7 cellular contexts compared by ENCODE assay signal in the genomic region with DNA sequence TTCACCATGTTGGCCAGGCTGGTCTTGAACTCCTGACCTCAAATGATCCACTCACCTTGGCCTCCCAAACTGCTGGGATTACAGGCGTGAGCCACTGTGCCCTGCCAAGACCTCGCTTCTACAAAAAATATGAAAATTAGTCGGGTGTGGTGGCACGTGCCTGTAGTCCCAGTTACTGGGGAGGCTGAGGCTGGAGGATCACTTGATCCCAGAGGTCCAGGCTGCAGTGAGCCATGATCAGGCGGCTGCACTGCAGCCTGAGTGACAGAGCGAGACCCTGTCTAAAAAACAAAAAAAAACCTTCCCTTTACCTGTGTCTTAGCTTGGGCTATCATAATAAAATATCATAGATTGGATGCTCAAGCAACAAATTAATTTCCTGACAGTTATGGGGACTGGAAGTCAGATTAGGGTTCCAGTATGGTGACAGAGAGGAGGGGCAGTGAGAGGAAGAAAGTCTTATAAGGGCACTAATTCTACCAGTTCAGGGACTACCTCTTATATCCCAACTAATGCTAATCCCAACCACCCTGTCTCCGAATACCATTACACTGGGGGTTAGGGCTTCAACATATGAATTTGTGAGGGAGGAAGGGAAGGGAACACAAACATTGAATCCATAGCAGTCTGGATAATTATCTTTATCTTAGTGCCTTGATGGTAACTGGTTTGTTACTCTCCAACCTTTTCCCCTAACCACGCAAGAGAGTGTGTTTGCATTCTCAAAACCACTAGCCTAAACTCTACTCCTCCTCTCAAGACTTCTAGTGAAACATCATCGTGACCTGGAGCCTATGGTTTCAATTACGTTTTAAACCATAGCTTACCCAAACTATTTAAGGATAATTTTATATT. TPM values are rescaled to one million over a fixed set of nuclear protein-coding genes. Genes with fewer than 3 reads are reported as not detected.
DNase-seq lines count a peak whose midpoint lies in the region; ATAC-seq and TF ChIP-seq lines count a peak whose summit lies in the region.
"Had no signal": no experiment of that assay in that cellular context is flagged by ENCODE, and none has a peak within 500 bp of the region (broad histone marks: within the 10 kb centered on the region; RNA-seq: fewer than 3 reads in every experiment).

No MANE protein-coding gene starts in this region.

- no peak for ATAC-seq in GM19324 (IDR thresholded peaks at IDR 0.05; ENCODE audit: low FRiP score, unreplicated experiment)

- peak overlapping the region in 2 of 3 donors; percentile 74 to 89 for H3K4me3 ChIP-seq in breast epithelium
- peak overlapping the region; percentile 87 for H3K4me3 ChIP-seq in rectal smooth muscle tissue (ENCODE audit: low read length)

- TF ChIP-seq CTCF in breast epithelium (IDR thresholded peaks at IDR 0.05) = no peak

- H3K9me3 ChIP-seq in KOPT-K1 (ENCODE audit: insufficient read depth, low read length, poor library complexity, severe bottlenecking) (no peaks in the 10 kb centered on the region), breast epithelium (no peaks in the 10 kb centered on the region)

- H3K27ac ChIP-seq in KOPT-K1 (ENCODE audit: low read depth, low read length, poor library complexity, severe bottlenecking) = peak overlapping the region; percentile 80
- peak overlapping the region; percentile 83 to 85 for H3K27ac ChIP-seq in breast epithelium
- peak overlapping the region; percentile 90 for H3K27ac ChIP-seq in rectal smooth muscle tissue (ENCODE audit: low read depth, low read length)

- intact Hi-C loops in breast epithelium (cut with DNase I; ENCODE audit: low total_unique reads) = loop anchor here (5.0 kb wide), 1 partner anchor 673 kb away; no protein-coding TSS in a partner anchor

- H3K36me3 ChIP-seq in KOPT-K1 (ENCODE audit: insufficient read depth, low read length) = peaks cover 47% of the 10 kb centered on the region
- H3K36me3 ChIP-seq in breast epithelium = no peaks in the 10 kb centered on the region
- H3K36me3 ChIP-seq in rectal smooth muscle tissue (ENCODE audit: control insufficient read depth, insufficient read depth, low read length) = peaks cover 10% of the 10 kb centered on the region

- peak overlapping the region; percentile 88 for H3K9ac ChIP-seq in rectal smooth muscle tissue (ENCODE audit: low read length)

- peak in 1 of 2 donors; percentile 30 for DNase-seq in breast epithelium (ENCODE audit: low spot score in 2 of 2)
- DNase-seq in NCI-H1092 (lab: John Stamatoyannopoulos, UW) = no peak
- no peak for DNase-seq in DMS 273 (lab: John Stamatoyannopoulos, UW; ENCODE audit: unreplicated experiment)

- H3K4me1 ChIP-seq in breast epithelium (peaks cover 0 to 7% of the 10 kb centered on the region in 2 donors), rectal smooth muscle tissue (ENCODE audit: control insufficient read depth, insufficient read depth, low read length) (peaks cover 7% of the 10 kb centered on the region)

- no peak for TF ChIP-seq POLR2A in breast epithelium (IDR thresholded peaks at IDR 0.05)

- H3K27me3 ChIP-seq in breast epithelium (no peaks in the 10 kb centered on the region), rectal smooth muscle tissue (ENCODE audit: control insufficient read depth, insufficient read depth, low read length) (no peaks in the 10 kb centered on the region)

RNA-seq across cellular contexts. Expression of a gene that starts 1.0 kb away (rescaled TPM):
- 10 to 100 TPM; 70.4 to 90.5 (median 75.5) TPM for total RNA-seq in breast epithelium

RNA-seq across cellular contexts. Expression of a gene that starts 10.7 kb away (rescaled TPM):
- 10 to 100 TPM; 20.2 to 31.1 (median 23.7) TPM for total RNA-seq in breast epithelium

RNA-seq across cellular contexts. Expression of a gene that starts 11.0 kb away (rescaled TPM):
- total RNA-seq in breast epithelium = not detected
- total RNA-seq: dermis microvascular lymphatic vessel endothelial cell had no signal

RNA-seq across cellular contexts. Expression of a gene that starts 18.2 kb away (rescaled TPM):
- total RNA-seq in breast epithelium = 1 to 10 TPM in 1 of 3 donors, under 1 TPM in 2; under 0.01 to 1.4 (median 0.15) TPM

RNA-seq across cellular contexts. Expression of a gene that starts 28.7 kb away (rescaled TPM):
- total RNA-seq in breast epithelium = not detected
- total RNA-seq: dermis microvascular lymphatic vessel endothelial cell had no signal
